Comparison of ENCODE assay signal across 13 cellular contexts in the genomic region with DNA sequence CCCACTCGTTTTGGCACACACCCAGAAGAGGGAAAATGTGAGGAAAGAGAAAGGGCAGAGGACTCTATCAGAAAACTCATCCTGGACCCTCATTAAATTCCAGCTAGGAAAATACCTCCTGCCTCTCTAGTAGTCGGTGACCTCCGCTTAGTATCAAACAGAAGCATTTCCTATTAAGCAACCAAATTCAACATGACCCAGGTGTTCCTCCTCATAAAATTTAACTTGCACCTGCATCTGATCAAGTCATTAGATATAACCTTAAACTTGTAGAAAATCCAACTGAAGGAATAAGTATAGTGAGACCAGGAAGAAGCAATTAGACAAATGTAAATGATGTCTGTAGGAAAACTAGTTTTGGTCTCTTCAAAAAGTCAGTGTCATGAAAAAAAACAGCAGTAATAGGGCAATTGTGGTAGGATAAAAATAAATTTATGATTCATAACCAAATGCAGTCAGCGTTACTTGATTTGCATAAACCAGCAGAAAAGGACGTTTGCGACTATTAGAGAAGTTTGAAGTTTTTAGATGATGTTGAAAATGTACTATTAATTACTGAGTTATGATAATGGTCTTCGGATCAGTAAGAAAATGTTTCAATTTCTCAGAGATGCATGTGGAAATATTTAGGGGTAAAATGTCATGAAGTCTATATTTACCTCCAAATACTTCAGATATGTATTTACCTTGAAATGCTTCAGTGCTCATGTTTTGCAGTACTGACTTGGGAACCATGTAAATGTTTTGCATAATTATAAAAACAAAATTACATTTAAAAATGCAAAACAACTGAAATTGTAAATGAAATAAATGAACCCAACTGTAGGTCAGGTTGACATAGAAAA. TPM values are rescaled to one million over a fixed set of nuclear protein-coding genes. Genes with fewer than 3 reads are reported as not detected.
DNase-seq lines count a peak whose midpoint lies in the region; ATAC-seq, FAIRE-seq and TF ChIP-seq lines count a peak whose summit lies in the region.
"Had no signal": no experiment of that assay in that cellular context is flagged by ENCODE, and none has a peak within 500 bp of the region (broad histone marks: within the 10 kb centered on the region; RNA-seq: fewer than 3 reads in every experiment).

No MANE protein-coding gene starts in this region.

- TF ChIP-seq EP300 in HepG2 (IDR thresholded peaks at IDR 0.05; ENCODE audit: low read depth in 2 of 2, low read length in 2 of 2): no peak
- TF ChIP-seq EP300 in HepG2 (CRISPR knock-in tag; IDR thresholded peaks at IDR 0.05; ENCODE audit: borderline replicate concordance): no peak
- TF ChIP-seq EP300 in upper lobe of left lung (IDR thresholded peaks at IDR 0.05): no peak

- H3K4me2 ChIP-seq in HepG2 (ENCODE audit: low read depth, low read length): no peak overlapping the region
- H3K4me2 ChIP-seq in MM.1S (ENCODE audit: low read depth, low read length): peak overlapping the region; percentile 33; the same call in 1 of the 2 replicates

- POLR2A ChIA-PET in HepG2 (lab: Yijun Ruan, JAX): no interaction called here

- peaks cover 47 to 53% of the 10 kb centered on the region in 2 donors for H3K36me3 Mint-ChIP-seq in stimulated activated naive B cell treated with anti-CD40 and anti-IgM and Interleukin-4, amounts not matched to agents 10 μg/mL and 1 μg/mL and 100 μg/mL, for 72 hours

- H3K4me1 ChIP-seq in liver (ENCODE audit: control insufficient read depth in 4 of 4, insufficient read depth in 4 of 4, low read length in 3 of 4) (peaks cover 3 to 26% (median 17%) of the 10 kb centered on the region in 4 donors), HepG2 (ENCODE audit: insufficient read depth, low read length) (peaks cover 32% of the 10 kb centered on the region), MM.1S (ENCODE audit: low read length) (peaks cover 12% of the 10 kb centered on the region), upper lobe of left lung (peaks cover 0 to 3% (median 1%) of the 10 kb centered on the region in 4 donors), lower lobe of right lung (no peaks in the 10 kb centered on the region)

- H3K9ac ChIP-seq in liver (ENCODE audit: low read depth in 1 of 2, low read length in 2 of 2) (no peak overlapping the region), HepG2 (ENCODE audit: insufficient read depth, low read depth, low read length) (no peak overlapping the region), MM.1S (ENCODE audit: low read length) (no peak overlapping the region)

- in situ Hi-C loops in HepG2 (cut with HindIII; ENCODE audit: extremely low pct_ligation_motif_present, low pct_unique_long_range_greater_than_20kb): no loop called here

- no peak for TF ChIP-seq RAD21 in liver (IDR thresholded peaks at IDR 0.05)
- TF ChIP-seq RAD21 in HepG2 (CRISPR knock-in tag; IDR thresholded peaks at IDR 0.05): no peak

- H3K27me3 ChIP-seq in liver (ENCODE audit: control insufficient read depth in 4 of 4, insufficient read depth in 4 of 4, low read length in 3 of 4) (no peaks in the 10 kb centered on the region), HepG2 (ENCODE audit: control insufficient read depth in 1 of 2, insufficient read depth in 2 of 2, low read length in 2 of 2) (no peaks in the 10 kb centered on the region), MM.1S (replicated peaks; ENCODE audit: insufficient read depth, low read length) (no peaks in the 10 kb centered on the region), upper lobe of left lung (no peaks in the 10 kb centered on the region), lower lobe of right lung (ENCODE audit: low read depth) (no peaks in the 10 kb centered on the region)
- H3K27me3 ChIP-seq: gastroesophageal sphincter had no signal

- no peak overlapping the region for H3K4me3 ChIP-seq in liver (ENCODE audit: low read depth in 1 of 3, low read length in 3 of 3)
- H3K4me3 ChIP-seq in HepG2 (replicated peaks in 1 of 3; ENCODE audit: insufficient read depth in 1 of 3, low read depth in 2 of 3, low read length in 3 of 3): no peak overlapping the region
- no peak overlapping the region for H3K4me3 ChIP-seq in MM.1S (ENCODE audit: low read length)
- no peak overlapping the region for H3K4me3 ChIP-seq in upper lobe of left lung
- H3K4me3 ChIP-seq in lower lobe of right lung: no peak overlapping the region
- H3K4me3 ChIP-seq: gastroesophageal sphincter had no signal

- no peaks in the 10 kb centered on the region for H3K9me3 Mint-ChIP-seq in stimulated activated naive B cell treated with anti-CD40 and anti-IgM and Interleukin-4, amounts not matched to agents 10 μg/mL and 1 μg/mL and 100 μg/mL, for 72 hours
- H3K9me3 Mint-ChIP-seq: nephron had no signal

- H3K4me3 Mint-ChIP-seq in stimulated activated naive B cell treated with anti-CD40 and anti-IgM and Interleukin-4, amounts not matched to agents 10 μg/mL and 1 μg/mL and 100 μg/mL, for 72 hours: peak overlapping the region; percentile 52 to 62
- H3K4me3 Mint-ChIP-seq: nephron had no signal

- peaks cover 0 to 6% (median 0%) of the 10 kb centered on the region in 4 donors for H3K36me3 ChIP-seq in liver (ENCODE audit: control insufficient read depth in 4 of 4, insufficient read depth in 3 of 4, low read depth in 1 of 4, low read length in 3 of 4)
- no peaks in the 10 kb centered on the region; a peak in 1 of 5 replicates for H3K36me3 ChIP-seq in HepG2 (replicated peaks in 1 of 2; ENCODE audit: control insufficient read depth in 1 of 2, insufficient read depth in 2 of 2, low read length in 2 of 2)
- H3K36me3 ChIP-seq in MM.1S (replicated peaks; ENCODE audit: insufficient read depth, low read length): no peaks in the 10 kb centered on the region
- peaks cover 0 to 5% (median 1%) of the 10 kb centered on the region in 4 donors for H3K36me3 ChIP-seq in upper lobe of left lung
- H3K36me3 ChIP-seq in lower lobe of right lung: no peaks in the 10 kb centered on the region

- no peaks in the 10 kb centered on the region for H3F3A ChIP-seq in MM.1S (ENCODE audit: insufficient read depth, low read length)

- no peak for FAIRE-seq in HepG2 (lab: Jason Lieb, UNC)
- FAIRE-seq: bronchial epithelial cell had no signal

- DNase-seq in HepG2 (ENCODE audit: low spot score) (no peak), MM.1S (peak; percentile 32), upper lobe of left lung (no peak), lower lobe of right lung (no peak), C1 segment of cervical spinal cord (lab: John Stamatoyannopoulos, UW) (no peak)
- no peak for DNase-seq in stimulated activated naive B cell treated with anti-CD40 and anti-IgM and Interleukin-4, amounts not matched to agents 10 μg/mL and 1 μg/mL and 100 μg/mL, for 72 hours
- DNase-seq: OCI-M1 had no signal

- H3K27ac ChIP-seq in liver (ENCODE audit: low read depth in 1 of 2, low read length in 2 of 2) (peak overlapping the region in 1 of 2 donors; percentile 23), HepG2 (ENCODE audit: extremely low read length, insufficient read depth, low read length) (no peak overlapping the region), MM.1S (ENCODE audit: low read length) (peak overlapping the region; percentile 2; the same call in 1 of the 2 replicates), upper lobe of left lung (no peak overlapping the region), lower lobe of right lung (no peak overlapping the region)
- H3K27ac ChIP-seq: gastroesophageal sphincter had no signal

- ATAC-seq in HepG2: no peak
- ATAC-seq in HG02610 (IDR thresholded peaks at IDR 0.05; ENCODE audit: unreplicated experiment): peak; percentile 60
- peak; percentile 56 to 73 for ATAC-seq in stimulated activated naive B cell treated with anti-CD40 and anti-IgM and Interleukin-4, amounts not matched to agents 10 μg/mL and 1 μg/mL and 100 μg/mL, for 72 hours (replicated peaks)
- no peak for ATAC-seq in upper lobe of left lung (ENCODE audit: low FRiP score in 2 of 2)
- ATAC-seq in lower lobe of right lung: no peak
- ATAC-seq: gastroesophageal sphincter had no signal

- H3K9me3 ChIP-seq in liver (ENCODE audit: control insufficient read depth in 4 of 4, low read length in 3 of 4): no peaks in the 10 kb centered on the region
- H3K9me3 ChIP-seq in HepG2 (ENCODE audit: low read length): no peaks in the 10 kb centered on the region
- no peaks in the 10 kb centered on the region for H3K9me3 ChIP-seq in MM.1S (replicated peaks; ENCODE audit: insufficient read depth, low read length)
- no peaks in the 10 kb centered on the region for H3K9me3 ChIP-seq in upper lobe of left lung
- H3K9me3 ChIP-seq in lower lobe of right lung: no peaks in the 10 kb centered on the region
- H3K9me3 ChIP-seq: gastroesophageal sphincter had no signal

- TF ChIP-seq POLR2A in HepG2 (IDR thresholded peaks at IDR 0.05; ENCODE audit: insufficient read depth in 1 of 2, low read depth in 2 of 2, low read length in 2 of 2) (no peak), upper lobe of left lung (IDR thresholded peaks at IDR 0.05) (no peak)

- TF ChIP-seq CTCF in liver (IDR thresholded peaks at IDR 0.05; ENCODE audit: low read depth, low read length, missing input control) (no peak), HepG2 (CRISPR knock-in tag; IDR thresholded peaks at IDR 0.05) (no peak), MM.1S (IDR thresholded peaks at IDR 0.05; ENCODE audit: low read length) (no peak), upper lobe of left lung (IDR thresholded peaks at IDR 0.05) (no peak), lower lobe of right lung (IDR thresholded peaks at IDR 0.05) (no peak)

- BruUV-seq in HepG2 (replicated peaks; lab: Mats Ljungman, UMichigan): no TSS peak

- no peaks in the 10 kb centered on the region for H3K9me2 ChIP-seq in MM.1S (replicated peaks; ENCODE audit: insufficient read depth, low read length)

- no peaks in the 10 kb centered on the region for H3K79me2 ChIP-seq in HepG2 (ENCODE audit: insufficient read depth, low read length)
- H3K79me2 ChIP-seq in MM.1S (ENCODE audit: low read length): no peaks in the 10 kb centered on the region

- WGBS in liver: 53% methylated on average over 7 of the region's 7 CpGs
- 91% methylated on average over 7 of the region's 7 CpGs for WGBS in HepG2 (ENCODE audit: low lambda C conversion rate)
- 80 to 82% methylated on average over 7 of the region's 7 CpGs for WGBS in upper lobe of left lung, 2 donors

- CTCF ChIA-PET in HepG2 (lab: Yijun Ruan, JAX; ENCODE audit: low intra/inter-chr PET ratio, low total read pairs): no interaction called here

- H3K27ac Mint-ChIP-seq in stimulated activated naive B cell treated with anti-CD40 and anti-IgM and Interleukin-4, amounts not matched to agents 10 μg/mL and 1 μg/mL and 100 μg/mL, for 72 hours: peak overlapping the region; percentile 92
- H3K27ac Mint-ChIP-seq: nephron had no signal

- H4K20me1 ChIP-seq in HepG2 (ENCODE audit: insufficient read depth, low read length) (no peaks in the 10 kb centered on the region), MM.1S (ENCODE audit: insufficient read depth, low read length) (no peaks in the 10 kb centered on the region)

- no peaks in the 10 kb centered on the region for H3K27me3 Mint-ChIP-seq in stimulated activated naive B cell treated with anti-CD40 and anti-IgM and Interleukin-4, amounts not matched to agents 10 μg/mL and 1 μg/mL and 100 μg/mL, for 72 hours

- intact Hi-C loops in HepG2 (cut with micrococcal nuclease; ENCODE audit: unreplicated experiment): no loop called here
- intact Hi-C loops in lower lobe of right lung (cut with DNase I): no loop called here

- peaks cover 38 to 69% of the 10 kb centered on the region in 2 donors for H3K4me1 Mint-ChIP-seq in stimulated activated naive B cell treated with anti-CD40 and anti-IgM and Interleukin-4, amounts not matched to agents 10 μg/mL and 1 μg/mL and 100 μg/mL, for 72 hours
- H3K4me1 Mint-ChIP-seq: nephron had no signal

- H2AFZ ChIP-seq in HepG2 (ENCODE audit: low read length) (no peak overlapping the region), MM.1S (ENCODE audit: low read length) (peak overlapping the region; percentile 20; the same call in 1 of the 2 replicates)

RNA-seq across cellular contexts. Expression of a gene that starts 44.6 kb away (rescaled TPM):
- total RNA-seq in liver: not detected
- not detected for polyA plus RNA-seq in liver
- total RNA-seq in HepG2 (2016; rRNA removed; fragmentation: Illumina TruSeq; extraction: Trizol): not detected in 2 replicates
- total RNA-seq in HepG2 (2016; cell fraction: cytosol; rRNA removed; fragmentation: Illumina TruSeq; extraction: Trizol; ENCODE audit: low read depth): not detected in 2 replicates
- total RNA-seq in HepG2 (2016; cell fraction: insoluble cytoplasmic fraction; rRNA removed; fragmentation: Illumina TruSeq; extraction: Trizol): not detected in 2 replicates
- not detected in 2 replicates for total RNA-seq in HepG2 (2016; cell fraction: membrane; rRNA removed; fragmentation: Illumina TruSeq; extraction: Trizol)
- total RNA-seq in HepG2 (2016; cell fraction: nucleus; rRNA removed; fragmentation: Illumina TruSeq; extraction: Trizol): not detected in 2 replicates
- not detected in 2 replicates for polyA plus RNA-seq in HepG2 (2011; rRNA removed)
- not detected in 2 replicates for polyA plus RNA-seq in HepG2 (2011; cell fraction: cytosol; rRNA removed)
- not detected in 2 replicates for polyA plus RNA-seq in HepG2 (2011; cell fraction: nucleus; rRNA removed)
- not detected in 2 replicates for polyA plus RNA-seq in HepG2 (2012)
- polyA plus RNA-seq in HepG2 (2016; cell fraction: cytosol; fragmentation: Illumina TruSeq; extraction: Trizol; ENCODE audit: low read depth): not detected in 2 replicates
- not detected in 2 replicates for polyA plus RNA-seq in HepG2 (2016; cell fraction: insoluble cytoplasmic fraction; fragmentation: Illumina TruSeq; extraction: Trizol; ENCODE audit: low read depth)
- not detected in 2 replicates for polyA plus RNA-seq in HepG2 (2016; cell fraction: membrane; fragmentation: Illumina TruSeq; extraction: Trizol; ENCODE audit: low read depth)
- polyA plus RNA-seq in HepG2 (2016; cell fraction: nucleus; fragmentation: Illumina TruSeq; extraction: Trizol; ENCODE audit: insufficient read depth, low read depth): not detected in 2 replicates
- polyA minus RNA-seq in HepG2 (2011; rRNA and poly(A)+ RNA removed; ENCODE audit: low replicate concordance): not detected in 2 replicates
- not detected in 2 replicates for polyA minus RNA-seq in HepG2 (2011; cell fraction: cytosol; rRNA and poly(A)+ RNA removed)
- not detected in 2 replicates for polyA minus RNA-seq in HepG2 (2011; cell fraction: nucleus; rRNA and poly(A)+ RNA removed)
- 1 to 10 TPM in 1 of 6 donors, not detected in 5; 2.1 TPM for total RNA-seq in upper lobe of left lung
- not detected for total RNA-seq in lower lobe of right lung
- total RNA-seq: bronchial epithelial cell, urinary bladder had no signal
- polyA plus RNA-seq: urinary bladder had no signal

Comparison
In these comparisons a context has a peak if more than half of its experiments do, and no peak if none do; other contexts are left out.
1. ATAC-seq: peak in HG02610 (single experiment) and stimulated activated naive B cell treated with anti-CD40 and anti-IgM and Interleukin-4, amounts not matched to agents 10 μg/mL and 1 μg/mL and 100 μg/mL, for 72 hours (2 of 2); none in HepG2 (single experiment), upper lobe of left lung (0 of 2) and lower lobe of right lung (0 of 2).